8 cellular contexts compared by ENCODE assay signal in genomic region chr11:74592063-74592440, GRCh38. TPM values are rescaled to one million over a fixed set of nuclear protein-coding genes. Genes with fewer than 3 reads are reported as not detected.
DNase-seq lines count a peak whose midpoint lies in the region; ATAC-seq and TF ChIP-seq lines count a peak whose summit lies in the region.

No MANE protein-coding gene starts in this region.

- DNase-seq in HK-2 (ENCODE audit: unreplicated experiment) (peak; percentile 1), cardiac fibroblast (ENCODE audit: low read depth in 2 of 2) (peak in 1 of 2 donors; percentile 33), mesendoderm (no peak), globus pallidus (ENCODE audit: low spot score) (no peak)

- H2BK5ac ChIP-seq in mesendoderm (ENCODE audit: low read length), result no peak overlapping the region

- H4K20me1 ChIP-seq in BLaER1 treated with 17β-estradiol and CSF1 and Interleukin-3, amounts not matched to agents 10 nM and 100 nM, result peaks cover 0 to 9% (median 0%) of the 10 kb centered on the region in 11 experiments; a peak in 1 of 22 replicates

- peaks cover 11% of the 10 kb centered on the region for H3K79me2 ChIP-seq in mesendoderm (ENCODE audit: control insufficient read depth, insufficient read depth, low read length)

- H2BK15ac ChIP-seq in mesendoderm (replicated peaks; ENCODE audit: low read depth), result no peak overlapping the region

- no peak overlapping the region for H2AK5ac ChIP-seq in mesendoderm (ENCODE audit: low read length)

- H3K4me1 ChIP-seq in BLaER1 treated with 17β-estradiol and CSF1 and Interleukin-3, amounts not matched to agents 10 nM and 100 nM, result peaks cover 9 to 27% (median 16%) of the 10 kb centered on the region in 10 experiments
- H3K4me1 ChIP-seq in mesendoderm (ENCODE audit: control insufficient read depth, low read depth, low read length), result no peaks in the 10 kb centered on the region

- H3K79me1 ChIP-seq in mesendoderm (ENCODE audit: low read length), result peaks cover 5% of the 10 kb centered on the region

- WGBS in mesendoderm (ENCODE audit: extremely low coverage, insufficient coverage, low lambda C conversion rate), result no CpG with 5 or more reads among the region's 7 CpGs

- no peaks in the 10 kb centered on the region for H3K27me3 ChIP-seq in BLaER1 treated with 17β-estradiol and CSF1 and Interleukin-3, amounts not matched to agents 10 nM and 100 nM
- H3K27me3 ChIP-seq in mesendoderm (ENCODE audit: insufficient read depth, low read length, poor library complexity), result no peaks in the 10 kb centered on the region

- no peak overlapping the region for H3K23ac ChIP-seq in mesendoderm (ENCODE audit: low read length)

- H4K5ac ChIP-seq in mesendoderm (ENCODE audit: low read length), result peak overlapping the region; percentile 36

- no peak for TF ChIP-seq CTCF in cardiac fibroblast (IDR thresholded peaks at IDR 0.05; ENCODE audit: low read depth, low read length)

- H3K9me3 ChIP-seq in BLaER1 treated with 17β-estradiol and CSF1 and Interleukin-3, amounts not matched to agents 10 nM and 100 nM (replicated peaks in 1 of 11), result peaks cover 0 to 7% (median 0%) of the 10 kb centered on the region in 11 experiments; a peak in 5 of 22 replicates

- peak overlapping the region in 10 of 11 experiments; percentile 85 to 95 (median 92); a peak in 15 of 22 replicates for H3K27ac ChIP-seq in BLaER1 treated with 17β-estradiol and CSF1 and Interleukin-3, amounts not matched to agents 10 nM and 100 nM
- no peak overlapping the region for H3K27ac ChIP-seq in mesendoderm (ENCODE audit: low read depth, low read length)

- H3K4me2 ChIP-seq in BLaER1 treated with 17β-estradiol and CSF1 and Interleukin-3, amounts not matched to agents 10 nM and 100 nM, result peak overlapping the region; percentile 30 to 90 (median 85); a peak in 20 of 22 replicates
- H3K4me2 ChIP-seq in mesendoderm (ENCODE audit: low read length), result no peak overlapping the region

- no peak overlapping the region for H2BK120ac ChIP-seq in mesendoderm (ENCODE audit: low read depth, low read length)

- ATAC-seq in HG02763 (IDR thresholded peaks at IDR 0.05; ENCODE audit: unreplicated experiment), result no peak
- ATAC-seq in HG03442 (IDR thresholded peaks at IDR 0.05; ENCODE audit: unreplicated experiment), result no peak
- ATAC-seq in GM19397 (IDR thresholded peaks at IDR 0.05; ENCODE audit: unreplicated experiment), result no peak

- peak overlapping the region; percentile 50 for H3K56ac ChIP-seq in mesendoderm (ENCODE audit: low read length)

- H3K4me3 ChIP-seq in BLaER1 treated with 17β-estradiol and CSF1 and Interleukin-3, amounts not matched to agents 10 nM and 100 nM, result peak overlapping the region; percentile 89 to 99 (median 97); a peak in 19 of 20 replicates
- peak overlapping the region; percentile 97 to 98 for H3K4me3 ChIP-seq in cardiac fibroblast (replicated peaks in 1 of 2; ENCODE audit: low read depth in 2 of 2, low read length in 2 of 2)
- no peak overlapping the region for H3K4me3 ChIP-seq in mesendoderm (ENCODE audit: low read length)

- H3K18ac ChIP-seq in mesendoderm (ENCODE audit: low read length), result no peak overlapping the region

- H3K9ac ChIP-seq in BLaER1 treated with 17β-estradiol and CSF1 and Interleukin-3, amounts not matched to agents 10 nM and 100 nM, result peak overlapping the region; percentile 91 to 97 (median 94); a peak in 18 of 22 replicates
- H3K9ac ChIP-seq in mesendoderm (ENCODE audit: low read length), result peak overlapping the region; percentile 37

- H4K8ac ChIP-seq in mesendoderm (ENCODE audit: low read depth, low read length), result no peak overlapping the region

- no peak overlapping the region for H3K4ac ChIP-seq in mesendoderm (ENCODE audit: low read depth, low read length)

- peaks cover 26 to 33% (median 30%) of the 10 kb centered on the region in 11 experiments for H3K36me3 ChIP-seq in BLaER1 treated with 17β-estradiol and CSF1 and Interleukin-3, amounts not matched to agents 10 nM and 100 nM
- H3K36me3 ChIP-seq in mesendoderm (ENCODE audit: control insufficient read depth, insufficient read depth, low read length), result no peaks in the 10 kb centered on the region

RNA-seq across cellular contexts. Expression of gene POLD3, which starts 0.3 kb away (rescaled TPM):
- polyA plus RNA-seq in mesendoderm (2013, experiment 1 of 2), result 25.4 TPM
- polyA plus RNA-seq in mesendoderm (2013, experiment 2 of 2), result 24.6 TPM
